8 cellular contexts compared by ENCODE assay signal in genomic region chr10:511101-511848, GRCh38.
DNase-seq lines count a peak whose midpoint lies in the region; ATAC-seq and TF ChIP-seq lines count a peak whose summit lies in the region.

No MANE protein-coding gene starts in this region.

- H3K4me1 Mint-ChIP-seq in endothelial cell (ENCODE audit: unreplicated experiment) (peaks cover 15% of the 10 kb centered on the region), mesothelial cell of epicardium (peaks cover 28% of the 10 kb centered on the region)

- H3K9me3 Mint-ChIP-seq in endothelial cell (ENCODE audit: unreplicated experiment) (no peaks in the 10 kb centered on the region), mesothelial cell of epicardium (no peaks in the 10 kb centered on the region)

- H3K4me3 Mint-ChIP-seq in endothelial cell (ENCODE audit: unreplicated experiment) (no peak overlapping the region), mesothelial cell of epicardium (peak overlapping the region; percentile 13)

- TF ChIP-seq CTCF in GM12872 (IDR thresholded peaks at IDR 0.05; ENCODE audit: insufficient read depth, low read depth, low read length) (peak; percentile 98), endothelial cell (IDR thresholded peaks at IDR 0.05; ENCODE audit: unreplicated experiment) (peak; percentile 98), mesothelial cell of epicardium (IDR thresholded peaks at IDR 0.05; ENCODE audit: unreplicated experiment) (peak; percentile 97)

- ATAC-seq in HG03469 (IDR thresholded peaks at IDR 0.05; ENCODE audit: unreplicated experiment) (peak; percentile 62), GM21447 (IDR thresholded peaks at IDR 0.05; ENCODE audit: unreplicated experiment) (no peak)

- peak overlapping the region; percentile 88 for H3K27ac Mint-ChIP-seq in endothelial cell (ENCODE audit: unreplicated experiment)
- H3K27ac Mint-ChIP-seq in mesothelial cell of epicardium, result peak overlapping the region; percentile 83

- DNase-seq in NOMO-1 treated with DMSO at 0.1 percent for 48 hours (lab: John Stamatoyannopoulos, UW; ENCODE audit: unreplicated experiment), result peak; percentile 60
- DNase-seq in activated CD8-positive, alpha-beta memory T cell treated with anti-CD3 and anti-CD28 coated beads, Interleukin-2, amount 50 U/mL, for 1 hour (ENCODE audit: extremely low read depth), result peak; percentile 29
- peak; percentile 99 for DNase-seq in endothelial cell (ENCODE audit: low spot score)
- peak; percentile 87 to 97 for DNase-seq in mesothelial cell of epicardium (ENCODE audit: low spot score in 2 of 2, unreplicated experiment in 2 of 2)
- peak; percentile 74 for DNase-seq in stimulated activated CD8-positive, alpha-beta memory T cell treated with anti-CD3 and anti-CD28 coated beads, Interleukin-15, amount 100 ng/mL, for 24 hours (ENCODE audit: low read depth)

- H3K27me3 Mint-ChIP-seq in endothelial cell (ENCODE audit: unreplicated experiment) (peaks cover 3% of the 10 kb centered on the region), mesothelial cell of epicardium (ENCODE audit: low read depth) (no peaks in the 10 kb centered on the region)

- H3K36me3 Mint-ChIP-seq in endothelial cell (ENCODE audit: low read depth, unreplicated experiment), result peaks cover 7% of the 10 kb centered on the region
- H3K36me3 Mint-ChIP-seq in mesothelial cell of epicardium, result no peaks in the 10 kb centered on the region

Comparison
In these comparisons a context has a peak if more than half of its experiments do, and no peak if none do; other contexts are left out.
1. DNase-seq: peak in every context shown above with its lines; median percentile 99 in endothelial cell; 92 in mesothelial cell of epicardium; 74 in stimulated activated CD8-positive, alpha-beta memory T cell treated with anti-CD3 and anti-CD28 coated beads, Interleukin-15, amount 100 ng/mL, for 24 hours; 60 in NOMO-1 treated with DMSO at 0.1 percent for 48 hours; 29 in activated CD8-positive, alpha-beta memory T cell treated with anti-CD3 and anti-CD28 coated beads, Interleukin-2, amount 50 U/mL, for 1 hour.